Comparison of ENCODE assay signal across 8 cellular contexts in the genomic region with DNA sequence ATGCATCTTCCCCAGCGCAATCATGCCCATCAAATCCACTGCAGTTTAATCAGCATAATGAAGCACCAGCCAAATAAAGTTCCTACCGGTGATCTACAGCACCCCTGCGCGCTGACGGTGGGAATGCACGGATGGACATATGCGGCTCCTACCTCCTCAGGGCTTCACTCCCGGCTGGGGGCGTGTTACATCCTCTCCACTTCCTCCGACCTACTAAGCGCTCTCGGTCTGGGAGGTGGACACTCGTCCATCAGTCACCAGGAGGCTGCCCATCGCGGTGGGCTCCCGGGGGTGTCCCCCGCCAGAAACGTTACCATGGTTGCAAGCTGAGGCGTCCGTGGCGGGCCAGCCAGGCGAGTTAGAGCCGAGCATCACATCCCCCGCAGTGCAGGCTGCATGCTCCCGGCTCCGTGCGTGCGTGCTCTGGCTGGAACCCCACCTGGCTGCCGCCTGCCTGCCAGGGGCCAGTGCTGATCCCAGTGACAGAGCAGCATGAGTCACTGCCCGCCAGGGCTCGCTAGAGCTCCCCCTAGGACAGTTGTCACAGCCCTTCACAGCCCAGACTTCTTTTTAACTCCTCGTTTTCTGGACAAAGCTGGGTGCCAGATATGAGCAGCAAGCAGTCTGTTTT.
DNase-seq lines count a peak whose midpoint lies in the region; ATAC-seq and TF ChIP-seq lines count a peak whose summit lies in the region.

No MANE protein-coding gene starts in this region.

- ATAC-seq in HG03469 (IDR thresholded peaks at IDR 0.05; ENCODE audit: unreplicated experiment): no peak

- in situ Hi-C loops in KBM-7 (cut with MboI; ENCODE audit: low pct_unique_long_range_greater_than_20kb, low sequenced_read_pairs): no loop called here
- in situ Hi-C loops in astrocyte of the cerebellum (cut with HindIII; ENCODE audit: low sequenced_read_pairs): no loop called here

- no peak for TF ChIP-seq POLR2A in sigmoid colon (IDR thresholded peaks at IDR 0.05)

- DNase-seq in KBM-7: peak; percentile 36
- DNase-seq in astrocyte of the cerebellum (ENCODE audit: low read depth): peak; percentile 34
- DNase-seq in iPS DF 6.9 (ENCODE audit: low read depth, low spot score): peak; percentile 64
- peak; percentile 71 for DNase-seq in sigmoid colon
- DNase-seq in germinal center (ENCODE audit: low spot score): no peak
- DNase-seq in NCI-H345 treated with DMSO at 0.1 percent for 48 hours (lab: John Stamatoyannopoulos, UW; ENCODE audit: unreplicated experiment): no peak

- peak; percentile 22 for TF ChIP-seq CTCF in C4-2B (conservative IDR thresholded peaks at IDR 0.05)
- peak; percentile 48 for TF ChIP-seq CTCF in astrocyte of the cerebellum (IDR thresholded peaks at IDR 0.05; ENCODE audit: low read depth, low read length, missing control alignments)
- no peak for TF ChIP-seq CTCF in sigmoid colon (IDR thresholded peaks at IDR 0.05)

- no peaks in the 10 kb centered on the region for H3K9me3 ChIP-seq in iPS DF 6.9 (ENCODE audit: control insufficient read depth, insufficient read depth, low read length)
- no peaks in the 10 kb centered on the region for H3K9me3 ChIP-seq in sigmoid colon

- H3K27ac ChIP-seq in C4-2B (no peak overlapping the region), iPS DF 6.9 (ENCODE audit: low read length) (no peak overlapping the region), sigmoid colon (peak overlapping the region in 1 of 4 donors; percentile 8)

- intact Hi-C loops in sigmoid colon (cut with DNase I): no loop called here

- peak overlapping the region; percentile 46 for H3K4me3 ChIP-seq in astrocyte of the cerebellum (ENCODE audit: low read depth, low read length)
- no peak overlapping the region; the same call in 1 of the 2 replicates for H3K4me3 ChIP-seq in iPS DF 6.9 (ENCODE audit: low read length)
- peak overlapping the region in 3 of 4 donors; percentile 29 to 45 (median 36) for H3K4me3 ChIP-seq in sigmoid colon

- H3K27me3 ChIP-seq in iPS DF 6.9 (ENCODE audit: control insufficient read depth, insufficient read depth, low read length): no peaks in the 10 kb centered on the region
- H3K27me3 ChIP-seq in sigmoid colon: peaks cover 0 to 10% (median 6%) of the 10 kb centered on the region in 3 donors

- no CpG with 5 or more reads among the region's 32 CpGs for WGBS in iPS DF 6.9 (ENCODE audit: insufficient coverage, insufficient read length)
- 69 to 82% methylated on average over 32 of the region's 32 CpGs for WGBS in sigmoid colon, 2 donors

- no peaks in the 10 kb centered on the region for H3K36me3 ChIP-seq in iPS DF 6.9 (ENCODE audit: control insufficient read depth, insufficient read depth, low read length)
- no peaks in the 10 kb centered on the region for H3K36me3 ChIP-seq in sigmoid colon

- H3K4me1 ChIP-seq in iPS DF 6.9 (ENCODE audit: control insufficient read depth, insufficient read depth, low read length) (no peaks in the 10 kb centered on the region; the same call in 1 of the 2 replicates), sigmoid colon (peaks cover 0 to 25% (median 24%) of the 10 kb centered on the region in 4 donors)

- TF ChIP-seq EP300 in sigmoid colon (IDR thresholded peaks at IDR 0.05): no peak

Comparison
In these comparisons a context has a peak if more than half of its experiments do, and no peak if none do; other contexts are left out.
1. CTCF ChIP-seq: peak in C4-2B (single experiment) and astrocyte of the cerebellum (single experiment); none in sigmoid colon (0 of 4).
2. DNase-seq: peak in KBM-7 (single experiment), astrocyte of the cerebellum (single experiment), iPS DF 6.9 (single experiment) and sigmoid colon (single experiment); none in germinal center (single experiment) and NCI-H345 treated with DMSO at 0.1 percent for 48 hours (single experiment).